Comparison of ENCODE assay signal across 15 cellular contexts in genomic region chr6:141152951-141153350, GRCh38.
DNase-seq lines count a peak whose midpoint lies in the region; ATAC-seq and TF ChIP-seq lines count a peak whose summit lies in the region.
"Had no signal": no experiment of that assay in that cellular context is flagged by ENCODE, and none has a peak within 500 bp of the region (broad histone marks: within the 10 kb centered on the region; RNA-seq: fewer than 3 reads in every experiment).

No MANE protein-coding gene starts in this region.

- H3K18ac ChIP-seq in H9 (ENCODE audit: insufficient read length, low read depth, low read length), result peak overlapping the region; percentile 23

- H3K4ac ChIP-seq in H9 (ENCODE audit: low read depth, low read length), result no peak overlapping the region; the same call in 1 of the 2 replicates

- H3K4me1 ChIP-seq in H9 (ENCODE audit: insufficient read depth, low read length) (peaks cover 5% of the 10 kb centered on the region), iPS-18a (ENCODE audit: control insufficient read depth, low read depth, low read length) (peaks cover 15% of the 10 kb centered on the region), lower lobe of right lung (no peaks in the 10 kb centered on the region)
- H3K4me1 ChIP-seq: colonic mucosa, psoas muscle had no signal

- no peak overlapping the region for H3K9ac ChIP-seq in H9 (ENCODE audit: extremely low read depth, insufficient read length, low read length)
- H3K9ac ChIP-seq in iPS-18a (ENCODE audit: low read length), result peak overlapping the region; percentile 74

- H3K4me3 Mint-ChIP-seq in H9, result 0 out of 5 replicates have a peak overlapping the region, but pooled peaks of 1 of the 2 experiments have one; percentile 14
- H3K4me3 Mint-ChIP-seq in activated T-helper 17 cell treated with anti-CD3 and anti-CD28 coated beads, Interleukin-2, amount 50 U/mL, for 72 hours, result no peak overlapping the region
- no peak overlapping the region for H3K4me3 Mint-ChIP-seq in activated CD4-positive, alpha-beta memory T cell treated with anti-CD3 and anti-CD28 coated beads, Interleukin-2, amount 10 ng/mL, durations not matched to agents 7 days and 5 days
- H3K4me3 Mint-ChIP-seq: activated B cell treated with CpG ODN at 0.5 μM for 24 hours, nephron progenitor cell had no signal

- H3K14ac ChIP-seq in H9 (ENCODE audit: insufficient read depth, low read length), result no peak overlapping the region

- H2BK15ac ChIP-seq in H9 (ENCODE audit: low read depth, low read length), result no peak overlapping the region

- intact Hi-C loops in lower lobe of right lung (cut with DNase I), result no loop called here

- H4K20me1 ChIP-seq in H9 (ENCODE audit: control insufficient read depth, insufficient read depth, insufficient read length), result no peaks in the 10 kb centered on the region

- no peak overlapping the region for H4K8ac ChIP-seq in H9 (replicated peaks; ENCODE audit: insufficient read length, low read depth, low read length)

- DNase-seq in BJ (ENCODE audit: low read depth) (peak; percentile 51), H9 (no peak), KG1 (lab: John Stamatoyannopoulos, UW) (no peak), cerebellum (ENCODE audit: low spot score) (no peak), lower lobe of right lung (no peak)
- no peak for DNase-seq in activated CD4-positive, alpha-beta memory T cell treated with anti-CD3 and anti-CD28 coated beads, Interleukin-2, amount 10 ng/mL, durations not matched to agents 7 days and 5 days
- DNase-seq: activated B cell treated with CpG ODN at 0.5 μM for 24 hours; activated effector memory CD4-positive, alpha-beta T cell treated with anti-CD3 and anti-CD28 coated beads, Interleukin-2, amount 50 U/mL, for 16 hours; colonic mucosa; NCI-H446; nephron progenitor cell; psoas muscle had no signal

- no peak overlapping the region for H2BK5ac ChIP-seq in H9 (ENCODE audit: insufficient read length, low read length)

- no peak overlapping the region for H4K91ac ChIP-seq in H9 (ENCODE audit: insufficient read length, low read depth, low read length)

- H3T11ph ChIP-seq in H9 (ENCODE audit: low read length), result peak overlapping the region; percentile 91

- H2BK120ac ChIP-seq in H9 (ENCODE audit: low read depth, low read length, poor library complexity, severe bottlenecking), result peak overlapping the region; percentile 83

- no peak for TF ChIP-seq CTCF in BJ (IDR thresholded peaks at IDR 0.05; ENCODE audit: insufficient read depth, low read depth, low read length)
- no peak for TF ChIP-seq CTCF in H9 (conservative IDR thresholded peaks at IDR 0.05)
- TF ChIP-seq CTCF in lower lobe of right lung (IDR thresholded peaks at IDR 0.05), result no peak

- H2BK12ac ChIP-seq in H9 (ENCODE audit: insufficient read length, low read depth, low read length), result no peak overlapping the region

- no peaks in the 10 kb centered on the region for H3K36me3 ChIP-seq in BJ (ENCODE audit: control insufficient read depth, insufficient read depth, low read length)
- no peaks in the 10 kb centered on the region for H3K36me3 ChIP-seq in iPS-18a (ENCODE audit: control insufficient read depth, low read depth, low read length)
- no peaks in the 10 kb centered on the region for H3K36me3 ChIP-seq in lower lobe of right lung
- H3K36me3 ChIP-seq: colonic mucosa had no signal

- H3K9me3 Mint-ChIP-seq in H9, result peaks cover 39 to 49% of the 10 kb centered on the region in 2 experiments
- H3K9me3 Mint-ChIP-seq in activated T-helper 17 cell treated with anti-CD3 and anti-CD28 coated beads, Interleukin-2, amount 50 U/mL, for 72 hours, result peaks cover 14% of the 10 kb centered on the region
- peaks cover 2% of the 10 kb centered on the region for H3K9me3 Mint-ChIP-seq in activated CD4-positive, alpha-beta memory T cell treated with anti-CD3 and anti-CD28 coated beads, Interleukin-2, amount 10 ng/mL, durations not matched to agents 7 days and 5 days
- H3K9me3 Mint-ChIP-seq: activated B cell treated with CpG ODN at 0.5 μM for 24 hours had no signal

- H3K79me2 ChIP-seq in H9 (ENCODE audit: insufficient read depth, low read length), result no peaks in the 10 kb centered on the region

- H3K23ac ChIP-seq in H9 (ENCODE audit: insufficient read length, low read depth, low read length), result no peak overlapping the region

- no peaks in the 10 kb centered on the region for H3K23me2 ChIP-seq in H9 (ENCODE audit: insufficient read length, low read depth, low read length, poor library complexity, severe bottlenecking)

- H3K27ac Mint-ChIP-seq in H9, result peak overlapping the region; percentile 96 to 99 (median 98); a peak in 6 of 7 replicates
- peak overlapping the region; percentile 17 for H3K27ac Mint-ChIP-seq in activated T-helper 17 cell treated with anti-CD3 and anti-CD28 coated beads, Interleukin-2, amount 50 U/mL, for 72 hours
- H3K27ac Mint-ChIP-seq in activated CD4-positive, alpha-beta memory T cell treated with anti-CD3 and anti-CD28 coated beads, Interleukin-2, amount 10 ng/mL, durations not matched to agents 7 days and 5 days, result no peak overlapping the region
- H3K27ac Mint-ChIP-seq: activated B cell treated with CpG ODN at 0.5 μM for 24 hours had no signal

- POLR2A ChIA-PET in BJ (lab: Charles Lee), result no interaction called here
- POLR2A ChIA-PET in activated CD4-positive, alpha-beta memory T cell treated with anti-CD3 and anti-CD28 coated beads, Interleukin-2, amount 10 ng/mL, durations not matched to agents 7 days and 5 days (lab: Charles Lee), result no interaction called here

- ATAC-seq in activated T-helper 17 cell treated with anti-CD3 and anti-CD28 coated beads, Interleukin-2, amount 50 U/mL, for 72 hours (replicated peaks), result no peak
- ATAC-seq in lower lobe of right lung, result no peak
- ATAC-seq: psoas muscle, Right ventricle myocardium inferior had no signal

- peak overlapping the region; percentile 97 for H2BK20ac ChIP-seq in H9 (ENCODE audit: low read depth, low read length, poor library complexity, severe bottlenecking)

- H3K36me3 Mint-ChIP-seq in H9 (ENCODE audit: insufficient read depth in 1 of 3, low read depth in 3 of 3), result peaks cover 41 to 59% (median 45%) of the 10 kb centered on the region in 3 experiments
- H3K36me3 Mint-ChIP-seq in activated T-helper 17 cell treated with anti-CD3 and anti-CD28 coated beads, Interleukin-2, amount 50 U/mL, for 72 hours (ENCODE audit: low read depth), result no peaks in the 10 kb centered on the region
- no peaks in the 10 kb centered on the region for H3K36me3 Mint-ChIP-seq in activated CD4-positive, alpha-beta memory T cell treated with anti-CD3 and anti-CD28 coated beads, Interleukin-2, amount 10 ng/mL, durations not matched to agents 7 days and 5 days (ENCODE audit: low read depth)

- H3K27me3 ChIP-seq in BJ (ENCODE audit: control insufficient read depth, insufficient read depth, low read length) (no peaks in the 10 kb centered on the region), H9 (ENCODE audit: insufficient read depth, low read length) (no peaks in the 10 kb centered on the region), iPS-18a (ENCODE audit: control insufficient read depth, insufficient read depth, low read length) (no peaks in the 10 kb centered on the region), lower lobe of right lung (ENCODE audit: low read depth) (no peaks in the 10 kb centered on the region)
- H3K27me3 ChIP-seq: colonic mucosa had no signal

- H3K4me1 Mint-ChIP-seq in H9, result peaks cover 19 to 23% of the 10 kb centered on the region in 2 experiments
- H3K4me1 Mint-ChIP-seq in activated T-helper 17 cell treated with anti-CD3 and anti-CD28 coated beads, Interleukin-2, amount 50 U/mL, for 72 hours, result peaks cover 15% of the 10 kb centered on the region
- H3K4me1 Mint-ChIP-seq in activated CD4-positive, alpha-beta memory T cell treated with anti-CD3 and anti-CD28 coated beads, Interleukin-2, amount 10 ng/mL, durations not matched to agents 7 days and 5 days, result no peaks in the 10 kb centered on the region

- no peak overlapping the region for H2AK5ac ChIP-seq in H9 (ENCODE audit: insufficient read length, low read length)

- no CpG with 5 or more reads among the region's 1 CpG for WGBS in H9 (ENCODE audit: extremely low coverage, insufficient read length, low lambda C conversion rate)

- H3K27me3 Mint-ChIP-seq in H9 (ENCODE audit: low read depth), result no peaks in the 10 kb centered on the region; the same call in 1 of the 2 replicates
- no peaks in the 10 kb centered on the region for H3K27me3 Mint-ChIP-seq in activated T-helper 17 cell treated with anti-CD3 and anti-CD28 coated beads, Interleukin-2, amount 50 U/mL, for 72 hours
- H3K27me3 Mint-ChIP-seq in activated CD4-positive, alpha-beta memory T cell treated with anti-CD3 and anti-CD28 coated beads, Interleukin-2, amount 10 ng/mL, durations not matched to agents 7 days and 5 days, result no peaks in the 10 kb centered on the region
- H3K27me3 Mint-ChIP-seq: activated B cell treated with CpG ODN at 0.5 μM for 24 hours had no signal

- H3K4me3 ChIP-seq in BJ (ENCODE audit: low read depth, low read length) (no peak overlapping the region), iPS-18a (ENCODE audit: low read length) (peak overlapping the region; percentile 27), lower lobe of right lung (no peak overlapping the region)
- H3K4me3 ChIP-seq: colonic mucosa, psoas muscle had no signal

- no peak overlapping the region for H2AFZ ChIP-seq in H9 (ENCODE audit: low read length)

- no peaks in the 10 kb centered on the region for H3K9me3 ChIP-seq in H9 (ENCODE audit: control insufficient read depth, low read depth, low read length)
- H3K9me3 ChIP-seq in iPS-18a (ENCODE audit: control insufficient read depth, low read depth, low read length), result peaks cover 13% of the 10 kb centered on the region
- no peaks in the 10 kb centered on the region for H3K9me3 ChIP-seq in lower lobe of right lung
- H3K9me3 ChIP-seq: colonic mucosa, psoas muscle had no signal

- H3K79me1 ChIP-seq in H9 (ENCODE audit: insufficient read depth, low read depth, low read length, poor library complexity, severe bottlenecking), result no peaks in the 10 kb centered on the region

- no peak overlapping the region for H4K5ac ChIP-seq in H9 (ENCODE audit: insufficient read length, low read depth, low read length)

- no peak overlapping the region for H3K56ac ChIP-seq in H9 (ENCODE audit: insufficient read length, low read depth, low read length)

- CTCF ChIA-PET in BJ (lab: Yijun Ruan, JAX), result no interaction called here
- CTCF ChIA-PET in activated CD4-positive, alpha-beta memory T cell treated with anti-CD3 and anti-CD28 coated beads, Interleukin-2, amount 10 ng/mL, durations not matched to agents 7 days and 5 days (lab: Charles Lee), result no interaction called here

- no peak overlapping the region for H3K4me2 ChIP-seq in H9 (ENCODE audit: insufficient read depth, insufficient read length, low read length)

- H3K27ac ChIP-seq in H9 (ENCODE audit: insufficient read length, low read depth, low read length), result peak overlapping the region; percentile 46
- H3K27ac ChIP-seq in iPS-18a (ENCODE audit: low read length), result peak overlapping the region; percentile 96
- no peak overlapping the region for H3K27ac ChIP-seq in lower lobe of right lung
- H3K27ac ChIP-seq: colonic mucosa, psoas muscle had no signal
